ENCODE assay signal across 8 cellular contexts in genomic region chr19:51689751-51690358, GRCh38. TPM values are rescaled to one million over a fixed set of nuclear protein-coding genes. Genes with fewer than 3 reads are reported as not detected.
DNase-seq lines count a peak whose midpoint lies in the region; ATAC-seq and TF ChIP-seq lines count a peak whose summit lies in the region.

No MANE protein-coding gene starts in this region.

- peaks cover 16 to 32% (median 24%) of the 10 kb centered on the region in 3 donors for H3K4me1 Mint-ChIP-seq in naive B cell

- H3K27ac ChIP-seq in epithelial cell of prostate: peak overlapping the region; percentile 83

- DNase-seq in NCI-H2227 (lab: John Stamatoyannopoulos, UW; ENCODE audit: unreplicated experiment): peak; percentile 36
- DNase-seq in NCI-H2227 treated with DMSO at 0.1 percent for 48 hours (lab: John Stamatoyannopoulos, UW): no peak
- no peak for DNase-seq in epithelial cell of prostate (ENCODE audit: low read depth, low spot score)
- DNase-seq in naive B cell: no peak
- no peak for DNase-seq in activated CD8-positive, alpha-beta memory T cell treated with anti-CD3 and anti-CD28 coated beads, Interleukin-2, amount 50 U/mL, for 4 hours

- peaks cover 3 to 23% of the 10 kb centered on the region in 2 donors for H3K36me3 Mint-ChIP-seq in naive B cell

- ATAC-seq in SK-N-SH treated with all-trans-retinoic acid at 6 μM for 48 hours: peak; percentile 6
- ATAC-seq in naive B cell (ENCODE audit: low read depth in 2 of 2): no peak
- no peak for ATAC-seq in HG03457 (IDR thresholded peaks at IDR 0.05; ENCODE audit: unreplicated experiment)
- no peak for ATAC-seq in HG02759 (IDR thresholded peaks at IDR 0.05; ENCODE audit: unreplicated experiment)

- H3K9me3 Mint-ChIP-seq in naive B cell: peaks cover 0 to 3% (median 0%) of the 10 kb centered on the region in 7 donors

- H3K27me3 Mint-ChIP-seq in naive B cell: peaks cover 43 to 84% (median 83%) of the 10 kb centered on the region in 3 donors

- peak overlapping the region in 1 of 6 donors; percentile 84 for H3K27ac Mint-ChIP-seq in naive B cell

- peak overlapping the region; percentile 5 to 83 (median 64) for H3K4me3 Mint-ChIP-seq in naive B cell

TF ChIP-seq in SK-N-SH treated with all-trans-retinoic acid at 6 μM for 48 hours, 23 proteins besides CTCF, POLR2A, EP300 and RAD21:
- TF ChIP-seq, protein P1, sequence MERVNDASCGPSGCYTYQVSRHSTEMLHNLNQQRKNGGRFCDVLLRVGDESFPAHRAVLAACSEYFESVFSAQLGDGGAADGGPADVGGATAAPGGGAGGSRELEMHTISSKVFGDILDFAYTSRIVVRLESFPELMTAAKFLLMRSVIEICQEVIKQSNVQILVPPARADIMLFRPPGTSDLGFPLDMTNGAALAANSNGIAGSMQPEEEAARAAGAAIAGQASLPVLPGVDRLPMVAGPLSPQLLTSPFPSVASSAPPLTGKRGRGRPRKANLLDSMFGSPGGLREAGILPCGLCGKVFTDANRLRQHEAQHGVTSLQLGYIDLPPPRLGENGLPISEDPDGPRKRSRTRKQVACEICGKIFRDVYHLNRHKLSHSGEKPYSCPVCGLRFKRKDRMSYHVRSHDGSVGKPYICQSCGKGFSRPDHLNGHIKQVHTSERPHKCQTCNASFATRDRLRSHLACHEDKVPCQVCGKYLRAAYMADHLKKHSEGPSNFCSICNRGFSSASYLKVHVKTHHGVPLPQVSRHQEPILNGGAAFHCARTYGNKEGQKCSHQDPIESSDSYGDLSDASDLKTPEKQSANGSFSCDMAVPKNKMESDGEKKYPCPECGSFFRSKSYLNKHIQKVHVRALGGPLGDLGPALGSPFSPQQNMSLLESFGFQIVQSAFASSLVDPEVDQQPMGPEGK (CRISPR knock-in tag; IDR thresholded peaks at IDR 0.05; ENCODE audit: borderline replicate concordance): no peak
- TF ChIP-seq ZFP3 (CRISPR knock-in tag; IDR thresholded peaks at IDR 0.05) (no peak), ZFP30 (CRISPR knock-in tag; IDR thresholded peaks at IDR 0.05) (no peak), ZC3H10 (CRISPR knock-in tag; IDR thresholded peaks at IDR 0.05) (no peak), TOX (CRISPR knock-in tag; IDR thresholded peaks at IDR 0.05; ENCODE audit: borderline replicate concordance) (no peak), GLIS3 (CRISPR knock-in tag; IDR thresholded peaks at IDR 0.05) (no peak), ESRRG (CRISPR knock-in tag; IDR thresholded peaks at IDR 0.05) (no peak), OSR1 (CRISPR knock-in tag; IDR thresholded peaks at IDR 0.05) (no peak)
- TF ChIP-seq, protein P2, sequence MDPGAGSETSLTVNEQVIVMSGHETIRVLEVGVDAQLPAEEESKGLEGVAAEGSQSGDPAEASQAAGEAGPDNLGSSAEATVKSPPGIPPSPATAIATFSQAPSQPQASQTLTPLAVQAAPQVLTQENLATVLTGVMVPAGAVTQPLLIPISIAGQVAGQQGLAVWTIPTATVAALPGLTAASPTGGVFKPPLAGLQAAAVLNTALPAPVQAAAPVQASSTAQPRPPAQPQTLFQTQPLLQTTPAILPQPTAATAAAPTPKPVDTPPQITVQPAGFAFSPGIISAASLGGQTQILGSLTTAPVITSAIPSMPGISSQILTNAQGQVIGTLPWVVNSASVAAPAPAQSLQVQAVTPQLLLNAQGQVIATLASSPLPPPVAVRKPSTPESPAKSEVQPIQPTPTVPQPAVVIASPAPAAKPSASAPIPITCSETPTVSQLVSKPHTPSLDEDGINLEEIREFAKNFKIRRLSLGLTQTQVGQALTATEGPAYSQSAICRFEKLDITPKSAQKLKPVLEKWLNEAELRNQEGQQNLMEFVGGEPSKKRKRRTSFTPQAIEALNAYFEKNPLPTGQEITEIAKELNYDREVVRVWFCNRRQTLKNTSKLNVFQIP (CRISPR knock-in tag; IDR thresholded peaks at IDR 0.05; ENCODE audit: borderline replicate concordance, low read depth): no peak

RNA-seq across cellular contexts. Expression of gene SPACA6, which starts 3.3 kb away (rescaled TPM):
- 1 to 10 TPM in 5 of 6 donors, under 1 TPM in 1; 0.85 to 6.8 (median 3.6) TPM for polyA plus RNA-seq in naive B cell (ENCODE audit: low read depth in 6 of 6)

RNA-seq across cellular contexts. Expression of gene HAS1, which starts 33.9 kb away (rescaled TPM):
- under 1 TPM in 1 of 6 donors, not detected in 5; 0.29 TPM for polyA plus RNA-seq in naive B cell (ENCODE audit: low read depth in 6 of 6)

RNA-seq across cellular contexts. Expression of gene SIGLEC14, which starts 43.2 kb away (rescaled TPM):
- 10 to 100 TPM; 14.3 to 27.2 (median 19.9) TPM for polyA plus RNA-seq in naive B cell (ENCODE audit: low read depth in 6 of 6)

RNA-seq across cellular contexts. Expression of gene SIGLEC5, which starts 59.7 kb away (rescaled TPM):
- 1 to 10 TPM in 1 of 6 donors, not detected in 5; 3.7 TPM for polyA plus RNA-seq in naive B cell (ENCODE audit: low read depth in 6 of 6)
